In genomic region chr19:34497112-34497805, GRCh38 we compare ENCODE assay signal across 16 cellular contexts. TPM values are rescaled to one million over a fixed set of nuclear protein-coding genes. Genes with fewer than 3 reads are reported as not detected.
DNase-seq lines count a peak whose midpoint lies in the region; ATAC-seq, FAIRE-seq and TF ChIP-seq lines count a peak whose summit lies in the region.
"Had no signal": no experiment of that assay in that cellular context is flagged by ENCODE, and none has a peak within 500 bp of the region (broad histone marks: within the 10 kb centered on the region; RNA-seq: fewer than 3 reads in every experiment).

No MANE protein-coding gene starts in this region.

- POLR2A ChIA-PET in Caco-2 (lab: Charles Lee), result no interaction called here
- POLR2A ChIA-PET in WTC11 (lab: Charles Lee), result no interaction called here
- POLR2A ChIA-PET in activated CD4-positive, alpha-beta T cell treated with anti-CD3 and anti-CD28 coated beads for 36 hours (lab: Charles Lee), result no interaction called here

- H3K27me3 Mint-ChIP-seq in Caco-2 (ENCODE audit: insufficient read depth, unreplicated experiment) (no peaks in the 10 kb centered on the region), WTC11 (ENCODE audit: low read depth) (no peaks in the 10 kb centered on the region; the same call in 1 of the 2 replicates), nephron progenitor cell (ENCODE audit: low read depth, poor library complexity) (peaks cover 3% of the 10 kb centered on the region)
- H3K27me3 Mint-ChIP-seq in activated CD4-positive, alpha-beta T cell treated with anti-CD3 and anti-CD28 coated beads for 36 hours, result peaks cover 9% of the 10 kb centered on the region

- DNase-seq in Caco-2 (no peak), WTC11 (ENCODE audit: low spot score) (peak; percentile 6), nephron progenitor cell (no peak), sigmoid colon (peak; percentile 50), left lobe of liver (ENCODE audit: low spot score) (no peak), GM12892 (ENCODE audit: insufficient read length) (no peak)
- no peak for DNase-seq in activated CD4-positive, alpha-beta T cell treated with anti-CD3 and anti-CD28 coated beads for 36 hours
- DNase-seq: ACHN; CD4-positive, alpha-beta T cell; DMS79; GOT3; HFFc6 had no signal

- H3K27ac Mint-ChIP-seq in Caco-2 (ENCODE audit: unreplicated experiment), result peak overlapping the region; percentile 54
- H3K27ac Mint-ChIP-seq in WTC11, result peak overlapping the region; percentile 25; the same call in 1 of the 2 replicates
- H3K27ac Mint-ChIP-seq in nephron progenitor cell, result peak overlapping the region; percentile 79
- H3K27ac Mint-ChIP-seq in activated CD4-positive, alpha-beta T cell treated with anti-CD3 and anti-CD28 coated beads for 36 hours, result no peak overlapping the region
- H3K27ac Mint-ChIP-seq: CD4-positive, alpha-beta T cell; HFFc6 had no signal

- H3K27ac ChIP-seq in sigmoid colon, result no peak overlapping the region

- H3K36me3 Mint-ChIP-seq in Caco-2 (ENCODE audit: insufficient read depth, unreplicated experiment) (peaks cover 83% of the 10 kb centered on the region), WTC11 (peaks cover 18% of the 10 kb centered on the region; the same call in 1 of the 2 replicates), nephron progenitor cell (ENCODE audit: low read depth) (peaks cover 23% of the 10 kb centered on the region)
- no peaks in the 10 kb centered on the region for H3K36me3 Mint-ChIP-seq in activated CD4-positive, alpha-beta T cell treated with anti-CD3 and anti-CD28 coated beads for 36 hours (ENCODE audit: low read depth)

- TF ChIP-seq EP300 in sigmoid colon (IDR thresholded peaks at IDR 0.05), result no peak

- intact Hi-C loops in Caco-2 (cut with micrococcal nuclease; ENCODE audit: unreplicated experiment), result no loop called here
- intact Hi-C loops in sigmoid colon (cut with DNase I), result no loop called here
- intact Hi-C loops in activated CD4-positive, alpha-beta T cell treated with anti-CD3 and anti-CD28 coated beads for 36 hours (cut with DNase I, micrococcal nuclease), result no loop called here

- no peak overlapping the region for H3K4me3 ChIP-seq in Caco-2 (ENCODE audit: low read depth, low read length)
- no peak overlapping the region for H3K4me3 ChIP-seq in sigmoid colon
- H3K4me3 ChIP-seq: BLaER1 treated with 17β-estradiol and CSF1 and Interleukin-3, amounts not matched to agents 10 nM and 100 nM; GM12878; HAP-1 had no signal

- 91% methylated on average over 15 of the region's 15 CpGs for WGBS in sigmoid colon, 2 donors

- TF ChIP-seq POLR2A in sigmoid colon (IDR thresholded peaks at IDR 0.05) (no peak), GM12892 (IDR thresholded peaks at IDR 0.05; ENCODE audit: low read depth, low read length) (no peak)

- BruUV-seq in Caco-2 (replicated peaks; lab: Mats Ljungman, UMichigan), result no TSS peak

- no peak overlapping the region for H3K4me3 Mint-ChIP-seq in Caco-2 (ENCODE audit: unreplicated experiment)
- H3K4me3 Mint-ChIP-seq in WTC11, result no peak overlapping the region
- no peak overlapping the region for H3K4me3 Mint-ChIP-seq in nephron progenitor cell
- no peak overlapping the region for H3K4me3 Mint-ChIP-seq in activated CD4-positive, alpha-beta T cell treated with anti-CD3 and anti-CD28 coated beads for 36 hours
- H3K4me3 Mint-ChIP-seq: CD4-positive, alpha-beta T cell; HFFc6 had no signal

- no peaks in the 10 kb centered on the region for H3K4me1 Mint-ChIP-seq in Caco-2 (ENCODE audit: low read depth, unreplicated experiment)
- H3K4me1 Mint-ChIP-seq in WTC11, result peaks cover 12% of the 10 kb centered on the region
- peaks cover 12% of the 10 kb centered on the region for H3K4me1 Mint-ChIP-seq in nephron progenitor cell
- peaks cover 6% of the 10 kb centered on the region for H3K4me1 Mint-ChIP-seq in activated CD4-positive, alpha-beta T cell treated with anti-CD3 and anti-CD28 coated beads for 36 hours

- no peak for ATAC-seq in WTC11
- ATAC-seq in left lobe of liver, result no peak
- ATAC-seq in activated CD4-positive, alpha-beta T cell treated with anti-CD3 and anti-CD28 coated beads for 36 hours, result no peak
- ATAC-seq: GM12878 had no signal

- H3K9me3 Mint-ChIP-seq in Caco-2 (ENCODE audit: unreplicated experiment) (no peaks in the 10 kb centered on the region), WTC11 (no peaks in the 10 kb centered on the region), nephron progenitor cell (no peaks in the 10 kb centered on the region)
- H3K9me3 Mint-ChIP-seq in activated CD4-positive, alpha-beta T cell treated with anti-CD3 and anti-CD28 coated beads for 36 hours (ENCODE audit: low read depth), result no peaks in the 10 kb centered on the region
- H3K9me3 Mint-ChIP-seq: CD4-positive, alpha-beta T cell; HFFc6 had no signal

- CTCF ChIA-PET in Caco-2 (lab: Charles Lee), result no interaction called here
- CTCF ChIA-PET in WTC11 (lab: Charles Lee), result no interaction called here
- CTCF ChIA-PET in activated CD4-positive, alpha-beta T cell treated with anti-CD3 and anti-CD28 coated beads for 36 hours (lab: Charles Lee), result interaction anchor here (0.7 kb wide), 1 partner anchor 28 kb away, joined by 3 read pairs; no protein-coding TSS in a partner anchor

- TF ChIP-seq CTCF in Caco-2 (IDR thresholded peaks at IDR 0.05; ENCODE audit: insufficient read depth in 1 of 2, low read depth in 1 of 2, low read length in 1 of 2, severe bottlenecking in 1 of 2, unreplicated experiment in 1 of 2), result no peak
- TF ChIP-seq CTCF in WTC11 (IDR thresholded peaks at IDR 0.05), result no peak
- no peak for TF ChIP-seq CTCF in nephron progenitor cell (IDR thresholded peaks at IDR 0.05)
- TF ChIP-seq CTCF in sigmoid colon (IDR thresholded peaks at IDR 0.05), result no peak

- no peak for FAIRE-seq in GM12892 (lab: Jason Lieb, UNC)
- FAIRE-seq: GM12878, HTR-8/SVneo had no signal

- H3K27me3 ChIP-seq in Caco-2 (replicated peaks; ENCODE audit: control insufficient read depth, insufficient read depth, low read length) (no peaks in the 10 kb centered on the region), sigmoid colon (no peaks in the 10 kb centered on the region)

- H3K36me3 ChIP-seq in Caco-2 (ENCODE audit: control insufficient read depth, insufficient read depth, low read length), result peaks cover 3% of the 10 kb centered on the region
- peaks cover 4 to 64% (median 32%) of the 10 kb centered on the region in 4 donors for H3K36me3 ChIP-seq in sigmoid colon

- H3K9me3 ChIP-seq in Caco-2 (no peaks in the 10 kb centered on the region), sigmoid colon (no peaks in the 10 kb centered on the region)
- H3K9me3 ChIP-seq: BLaER1 treated with 17β-estradiol and CSF1 and Interleukin-3, amounts not matched to agents 10 nM and 100 nM; HAP-1 had no signal

- H3K4me1 ChIP-seq in Caco-2 (peaks cover 4% of the 10 kb centered on the region; the same call in 1 of the 2 replicates), sigmoid colon (peaks cover 0 to 4% (median 1%) of the 10 kb centered on the region in 4 donors)
- H3K4me1 ChIP-seq: HAP-1 had no signal

TF ChIP-seq in WTC11, 78 proteins besides CTCF, POLR2A, EP300 and RAD21:
- TF ChIP-seq GTF2I (CRISPR knock-in tag; conservative IDR thresholded peaks at IDR 0.05), result no peak
- TF ChIP-seq NR1H2 (CRISPR knock-in tag; IDR thresholded peaks at IDR 0.05), result no peak
- no peak for TF ChIP-seq NFE2L1 (CRISPR knock-in tag; IDR thresholded peaks at IDR 0.05)
- no peak for TF ChIP-seq ZNF671 (CRISPR knock-in tag; IDR thresholded peaks at IDR 0.05)
- TF ChIP-seq ESRRA (CRISPR knock-in tag; IDR thresholded peaks at IDR 0.05; ENCODE audit: borderline replicate concordance), result no peak
- TF ChIP-seq TEAD4 (CRISPR knock-in tag; IDR thresholded peaks at IDR 0.05), result no peak
- no peak for TF ChIP-seq ZNF121 (CRISPR knock-in tag; IDR thresholded peaks at IDR 0.05)
- no peak for TF ChIP-seq TEAD1 (CRISPR knock-in tag; IDR thresholded peaks at IDR 0.05)

RNA-seq across cellular contexts. Expression of gene WTIP, which starts 15.7 kb away (rescaled TPM):
- 53.3 and 58.0 TPM in 2 replicates for total RNA-seq in Caco-2 (2022)
- total RNA-seq in WTC11 (2021), result 14.3 to 18.1 TPM (median 16.0 TPM) in 3 replicates
- total RNA-seq in sigmoid colon, result 10 to 100 TPM in 3 of 4 donors, 1 to 10 TPM in 1; 3.3 to 20.5 (median 16.9) TPM
- polyA plus RNA-seq in sigmoid colon, result 1 to 10 TPM; 2.2 to 3.0 (median 3.0) TPM
- 1.4 TPM for total RNA-seq in left lobe of liver
- 1 to 10 TPM in 1 of 2 experiments, under 1 TPM in 1; 0.60 to 1.0 TPM for total RNA-seq in activated CD4-positive, alpha-beta T cell treated with anti-CD3 and anti-CD28 coated beads for 36 hours
- polyA plus RNA-seq in GM12892 (2012; ENCODE audit: missing spikeins), result 0.06 TPM

Comparison
In these comparisons a context has a peak if more than half of its experiments do, and no peak if none do; other contexts are left out.
1. DNase-seq: peak in WTC11 (single experiment) and sigmoid colon (single experiment); none in Caco-2 (0 of 2), nephron progenitor cell (single experiment), left lobe of liver (single experiment), activated CD4-positive, alpha-beta T cell treated with anti-CD3 and anti-CD28 coated beads for 36 hours (single experiment) and GM12892 (single experiment).